Comparison of ENCODE assay signal across 19 cellular contexts in genomic region chr2:112020561-112020960, GRCh38.
A peak's percentile ranks its signal among the peaks of the same experiment; 100 is the strongest.
DNase-seq lines count a peak whose midpoint lies in the region; ATAC-seq, FAIRE-seq and TF ChIP-seq lines count a peak whose summit lies in the region.
"Had no signal": no experiment of that assay in that cellular context is flagged by ENCODE, and none has a peak within 500 bp of the region (broad histone marks: within the 10 kb centered on the region; RNA-seq: fewer than 3 reads in every experiment).

No MANE protein-coding gene starts in this region.

- no peak for FAIRE-seq in D721Med (lab: Jason Lieb, UNC)

- H3F3A ChIP-seq in Loucy (ENCODE audit: low read depth), result no peaks in the 10 kb centered on the region

- TF ChIP-seq CTCF in D721Med (IDR thresholded peaks at IDR 0.05; ENCODE audit: insufficient read depth, missing control alignments) (peak; percentile 7), Loucy (conservative IDR thresholded peaks at IDR 0.05; ENCODE audit: low read length) (peak; percentile 23; the same call in 1 of the 2 replicates), cardiac fibroblast (IDR thresholded peaks at IDR 0.05; ENCODE audit: low read depth, low read length) (peak; percentile 10)

- H3K4me2 ChIP-seq in Loucy (ENCODE audit: low read depth, low read length, poor library complexity, severe bottlenecking), result no peak overlapping the region
- H3K4me2 ChIP-seq: KMS-11 had no signal

- no peaks in the 10 kb centered on the region for H3K9me2 ChIP-seq in Loucy (replicated peaks; ENCODE audit: low read depth, low read length)

- no peak for ATAC-seq in HG02678 (IDR thresholded peaks at IDR 0.05; ENCODE audit: unreplicated experiment)
- no peak for ATAC-seq in GM21825 (IDR thresholded peaks at IDR 0.05; ENCODE audit: unreplicated experiment)
- ATAC-seq in HG02884 (IDR thresholded peaks at IDR 0.05; ENCODE audit: unreplicated experiment), result no peak
- ATAC-seq: activated CD8-positive, alpha-beta T cell treated with anti-CD3 and anti-CD28 coated beads for 36 hours; naive thymus-derived CD8-positive, alpha-beta T cell had no signal

- H3K27me3 ChIP-seq in Loucy (ENCODE audit: insufficient read depth, low read length, poor library complexity, severe bottlenecking), result no peaks in the 10 kb centered on the region
- H3K27me3 ChIP-seq: BLaER1 treated with 17β-estradiol and CSF1 and Interleukin-3, amounts not matched to agents 10 nM and 100 nM; tibial nerve had no signal

- no peak overlapping the region for H2AFZ ChIP-seq in Loucy (ENCODE audit: low read length)

- no peaks in the 10 kb centered on the region for H3K36me3 ChIP-seq in Loucy (ENCODE audit: insufficient read depth, low read length)

- no peak overlapping the region for H3K9ac ChIP-seq in Loucy (ENCODE audit: low read depth, low read length, poor library complexity, severe bottlenecking)
- H3K9ac ChIP-seq: BLaER1 treated with 17β-estradiol and CSF1 and Interleukin-3, amounts not matched to agents 10 nM and 100 nM; KMS-11 had no signal

- no peaks in the 10 kb centered on the region for H4K20me1 ChIP-seq in Loucy (ENCODE audit: insufficient read depth, low read length, poor library complexity, severe bottlenecking)
- H4K20me1 ChIP-seq: BLaER1 treated with 17β-estradiol and CSF1 and Interleukin-3, amounts not matched to agents 10 nM and 100 nM had no signal

- no peaks in the 10 kb centered on the region for H3K9me3 ChIP-seq in Loucy (ENCODE audit: insufficient read depth, low read depth, low read length)
- H3K9me3 ChIP-seq: tibial nerve had no signal

- H3K4me3 ChIP-seq in Loucy (ENCODE audit: low read length, poor library complexity, severe bottlenecking), result no peak overlapping the region
- H3K4me3 ChIP-seq in cardiac fibroblast (replicated peaks in 1 of 2; ENCODE audit: low read depth in 2 of 2, low read length in 2 of 2), result no peak overlapping the region
- H3K4me3 ChIP-seq: BLaER1 treated with 17β-estradiol and CSF1 and Interleukin-3, amounts not matched to agents 10 nM and 100 nM; tibial nerve had no signal

- H3K4me1 ChIP-seq in Loucy (ENCODE audit: insufficient read depth, low read length, poor library complexity, severe bottlenecking), result no peaks in the 10 kb centered on the region
- H3K4me1 ChIP-seq: tibial nerve had no signal

- no peaks in the 10 kb centered on the region for H3K79me2 ChIP-seq in Loucy (ENCODE audit: insufficient read depth, low read length)

- DNase-seq in D721Med (ENCODE audit: insufficient read length, low spot score), result no peak
- DNase-seq in cardiac fibroblast (ENCODE audit: low read depth in 2 of 2), result no peak
- DNase-seq in islet precursor cell, result peak; percentile 61
- DNase-seq in activated CD8-positive, alpha-beta memory T cell treated with anti-CD3 and anti-CD28 coated beads, Interleukin-2, amount 50 U/mL, for 4 hours, result no peak
- DNase-seq: activated CD8-positive, alpha-beta T cell treated with anti-CD3 and anti-CD28 coated beads for 36 hours; activated effector memory CD4-positive, alpha-beta T cell treated with Interleukin-2 at 50 U/mL for 16 hours; naive thymus-derived CD8-positive, alpha-beta T cell; NCI-H187; NCI-H774; retina; Right ventricle myocardium superior; stimulated activated CD4-positive, alpha-beta T cell treated with anti-CD3 and anti-CD28 coated beads, Interleukin-4, amount 100 ng/mL, for 1 hour had no signal
